Comparison of ENCODE assay signal across 24 cellular contexts in genomic region chr22:20315337-20316216, GRCh38. TPM values are rescaled to one million over a fixed set of nuclear protein-coding genes. Genes with fewer than 3 reads are reported as not detected.
DNase-seq lines count a peak whose midpoint lies in the region; ATAC-seq, FAIRE-seq and TF ChIP-seq lines count a peak whose summit lies in the region.
"Had no signal": no experiment of that assay in that cellular context is flagged by ENCODE, and none has a peak within 500 bp of the region (broad histone marks: within the 10 kb centered on the region; RNA-seq: fewer than 3 reads in every experiment).

No MANE protein-coding gene starts in this region.

- H3K27ac ChIP-seq in HEK293 (ENCODE audit: extremely low read depth, low read depth, low read length) (no peak overlapping the region), kidney (ENCODE audit: low read depth in 2 of 2, low read length in 2 of 2) (no peak overlapping the region), spleen (no peak overlapping the region)
- H3K27ac ChIP-seq: epithelial cell of prostate, SJCRH30, thoracic aorta had no signal

- no peak for FAIRE-seq in kidney (lab: Jason Lieb, UNC)
- FAIRE-seq: GM18507 had no signal

- H3K4me1 ChIP-seq in HEK293 (ENCODE audit: control insufficient read depth, insufficient read depth, low read length) (peaks cover 4% of the 10 kb centered on the region; the same call in 1 of the 2 replicates), kidney (ENCODE audit: control insufficient read depth in 1 of 2, insufficient read depth in 1 of 2, low read depth in 1 of 2, low read length in 2 of 2) (peaks cover 3 to 8% of the 10 kb centered on the region in 2 donors), spleen (peaks cover 5 to 39% (median 28%) of the 10 kb centered on the region in 6 donors)
- H3K4me1 ChIP-seq: SJCRH30 had no signal

- ATAC-seq in activated T-cell treated with anti-CD3 and anti-CD28 coated beads, Interleukin-2, amount 50 U/mL, for 4 hours, result no peak

- no peak overlapping the region for H3K9ac ChIP-seq in kidney (ENCODE audit: low read length in 2 of 2)

- H3K27me3 ChIP-seq in spleen (replicated peaks in 1 of 7), result no peaks in the 10 kb centered on the region
- H3K27me3 ChIP-seq: SJCRH30 had no signal

- no peaks in the 10 kb centered on the region for H3K36me3 Mint-ChIP-seq in activated T-cell treated with anti-CD3 and anti-CD28 coated beads, Interleukin-2, amount 50 U/mL, for 4 hours (ENCODE audit: insufficient read depth)
- H3K36me3 Mint-ChIP-seq in glutamatergic neuron (ENCODE audit: unreplicated experiment), result no peaks in the 10 kb centered on the region

- H3K4me3 Mint-ChIP-seq in activated T-cell treated with anti-CD3 and anti-CD28 coated beads, Interleukin-2, amount 50 U/mL, for 4 hours, result no peak overlapping the region
- H3K4me3 Mint-ChIP-seq in glutamatergic neuron (ENCODE audit: unreplicated experiment), result no peak overlapping the region
- H3K4me3 Mint-ChIP-seq: activated B cell treated with CpG ODN at 0.5 μM for 24 hours; CD4-positive, alpha-beta memory T cell had no signal

- TF ChIP-seq POLR2A in spleen (IDR thresholded peaks at IDR 0.05), result no peak

- POLR2A ChIA-PET in HEK293 (lab: Yijun Ruan, JAX), result no interaction called here

- H3K36me3 ChIP-seq in HEK293 (ENCODE audit: control insufficient read depth in 2 of 2, insufficient read depth in 1 of 2, low read length in 2 of 2), result peaks cover 0 to 14% of the 10 kb centered on the region in 2 experiments; a peak in 1 of 3 replicates
- H3K36me3 ChIP-seq in kidney (ENCODE audit: control insufficient read depth in 1 of 2, insufficient read depth in 2 of 2, low read length in 2 of 2), result no peaks in the 10 kb centered on the region
- peaks cover 0 to 28% (median 0%) of the 10 kb centered on the region in 6 donors for H3K36me3 ChIP-seq in spleen
- H3K36me3 ChIP-seq: SJCRH30, thoracic aorta had no signal

- no peak overlapping the region for H3K4me3 ChIP-seq in HEK293 (ENCODE audit: low read depth, low read length)
- no peak overlapping the region for H3K4me3 ChIP-seq in kidney (ENCODE audit: low read length in 2 of 2)
- H3K4me3 ChIP-seq in spleen, result no peak overlapping the region
- H3K4me3 ChIP-seq: SJCRH30, thoracic aorta had no signal

- no peaks in the 10 kb centered on the region for H3K9me3 Mint-ChIP-seq in activated T-cell treated with anti-CD3 and anti-CD28 coated beads, Interleukin-2, amount 50 U/mL, for 4 hours
- H3K9me3 Mint-ChIP-seq in glutamatergic neuron (ENCODE audit: unreplicated experiment), result no peaks in the 10 kb centered on the region
- H3K9me3 Mint-ChIP-seq: activated B cell treated with CpG ODN at 0.5 μM for 24 hours; CD4-positive, alpha-beta memory T cell had no signal

- H3K27ac Mint-ChIP-seq in glutamatergic neuron (ENCODE audit: unreplicated experiment), result no peak overlapping the region
- H3K27ac Mint-ChIP-seq: activated B cell treated with CpG ODN at 0.5 μM for 24 hours had no signal

- peak; percentile 16 for DNase-seq in activated T-cell treated with anti-CD3 and anti-CD28 coated beads, Interleukin-2, amount 50 U/mL, for 1 hour
- no peak for DNase-seq in activated T-cell treated with anti-CD3 and anti-CD28 coated beads, Interleukin-2, amount 50 U/mL, for 4 hours
- DNase-seq in kidney, result peak; percentile 67
- DNase-seq in spleen, result peak; percentile 76
- no peak for DNase-seq in NCI-H345 (lab: John Stamatoyannopoulos, UW)
- no peak for DNase-seq in inferior parietal cortex (ENCODE audit: extremely low spot score)
- no peak for DNase-seq in glutamatergic neuron
- DNase-seq: ACHN; activated B cell treated with CpG ODN at 0.5 μM for 24 hours; CD4-positive, alpha-beta memory T cell; dermis blood vessel endothelial cell; DMS79 treated with DMSO at 0.1 percent for 48 hours; foreskin melanocyte; NCI-H1436 treated with DMSO at 0.1 percent for 48 hours; NCI-H2171; NCI-H748 treated with DMSO at 0.1 percent for 48 hours; occipital lobe; SJCRH30; stimulated activated CD4-positive, alpha-beta T cell treated with anti-CD3 and anti-CD28 coated beads, Interleukin-4, amount 100 ng/mL, for 4 hours had no signal

- no peak for TF ChIP-seq CTCF in HEK293 (tag by site-specific recombination; IDR thresholded peaks at IDR 0.05)
- no peak for TF ChIP-seq CTCF in kidney (IDR thresholded peaks at IDR 0.05; ENCODE audit: borderline replicate concordance, extremely low read depth, insufficient read depth)
- TF ChIP-seq CTCF in spleen (IDR thresholded peaks at IDR 0.05 in 8 of 11, conservative IDR thresholded peaks at IDR 0.05 in 3 of 11), result no peak
- TF ChIP-seq CTCF in glutamatergic neuron (IDR thresholded peaks at IDR 0.05; ENCODE audit: partially characterized antibody, unreplicated experiment), result no peak

- intact Hi-C loops in kidney (cut with DNase I), result no loop called here
- intact Hi-C loops in spleen (cut with DNase I; ENCODE audit: low total_unique reads), result no loop called here

- H3K4me1 Mint-ChIP-seq in activated T-cell treated with anti-CD3 and anti-CD28 coated beads, Interleukin-2, amount 50 U/mL, for 4 hours (ENCODE audit: low read depth), result peaks cover 26% of the 10 kb centered on the region
- H3K4me1 Mint-ChIP-seq in glutamatergic neuron (ENCODE audit: low read depth, unreplicated experiment), result peaks cover 7% of the 10 kb centered on the region

- H3K27me3 Mint-ChIP-seq in activated T-cell treated with anti-CD3 and anti-CD28 coated beads, Interleukin-2, amount 50 U/mL, for 4 hours (ENCODE audit: low read depth), result no peaks in the 10 kb centered on the region
- peaks cover 5% of the 10 kb centered on the region for H3K27me3 Mint-ChIP-seq in glutamatergic neuron (ENCODE audit: unreplicated experiment)
- H3K27me3 Mint-ChIP-seq: activated B cell treated with CpG ODN at 0.5 μM for 24 hours; CD4-positive, alpha-beta memory T cell had no signal

- CTCF ChIA-PET in HEK293 (lab: Yijun Ruan, JAX), result interaction anchor here (4.5 kb wide), 1 partner anchor 159 kb away, joined by 20 read pairs; no protein-coding TSS in a partner anchor

- WGBS in spleen, 5 donors, result 89 to 93% (median 91%) methylated on average over 4 to 25 of the region's 25 CpGs

- H3K9me3 ChIP-seq in HEK293 (ENCODE audit: control insufficient read depth, insufficient read depth, low read depth, low read length) (no peaks in the 10 kb centered on the region), kidney (ENCODE audit: control insufficient read depth in 1 of 2, low read length in 2 of 2) (no peaks in the 10 kb centered on the region), spleen (no peaks in the 10 kb centered on the region)
- H3K9me3 ChIP-seq: SJCRH30, thoracic aorta had no signal

TF ChIP-seq in HEK293, 187 proteins besides CTCF, POLR2A, EP300 and RAD21:
- no peak for TF ChIP-seq IKZF3 (tag by site-specific recombination; IDR thresholded peaks at IDR 0.05)
- no peak for TF ChIP-seq OSR2 (tag by site-specific recombination; IDR thresholded peaks at IDR 0.05)
- TF ChIP-seq ZBTB7A (tag by site-specific recombination; IDR thresholded peaks at IDR 0.05; ENCODE audit: low read depth), result no peak
- TF ChIP-seq SCRT2 (tag by site-specific recombination; IDR thresholded peaks at IDR 0.05), result no peak
- TF ChIP-seq ZNF214 (tag by site-specific recombination; IDR thresholded peaks at IDR 0.05; ENCODE audit: borderline replicate concordance), result no peak
- TF ChIP-seq MEIS1 (CRISPR knock-in tag; IDR thresholded peaks at IDR 0.05; ENCODE audit: borderline replicate concordance), result no peak
- TF ChIP-seq YY1 (tag by site-specific recombination; IDR thresholded peaks at IDR 0.05), result no peak
- no peak for TF ChIP-seq ZSCAN16 (tag by site-specific recombination; IDR thresholded peaks at IDR 0.05)
- peak; percentile 91 for TF ChIP-seq GLIS1 (tag by site-specific recombination; IDR thresholded peaks at IDR 0.05)
- TF ChIP-seq ZNF777 (tag by site-specific recombination; IDR thresholded peaks at IDR 0.05; ENCODE audit: borderline replicate concordance), result no peak
- peak; percentile 30; the same call in 1 of the 2 replicates for TF ChIP-seq ZIC2 (tag by site-specific recombination; IDR thresholded peaks at IDR 0.05)

RNA-seq across cellular contexts. Expression of gene DGCR6L, which starts 4.3 kb away (rescaled TPM):
- total RNA-seq in activated T-cell treated with anti-CD3 and anti-CD28 coated beads, Interleukin-2, amount 50 U/mL, for 4 hours, result 10 to 100 TPM; 30.3 to 38.1 (median 33.2) TPM
- total RNA-seq in kidney (35.3 TPM), spleen (10 to 100 TPM; 25.6 to 49.9 (median 32.4) TPM), glutamatergic neuron (ENCODE audit: unreplicated experiment) (24.1 TPM)
- polyA plus RNA-seq in kidney (ENCODE audit: insufficient read depth, low read depth, low replicate concordance) (137 TPM), spleen (10 to 100 TPM; 50.0 to 70.0 (median 66.1) TPM)

RNA-seq across cellular contexts. Expression of gene RTN4R, which starts 47.5 kb away (rescaled TPM):
- total RNA-seq in activated T-cell treated with anti-CD3 and anti-CD28 coated beads, Interleukin-2, amount 50 U/mL, for 4 hours, result 1 to 10 TPM in 2 of 3 donors, under 1 TPM in 1; 0.89 to 1.4 (median 1.0) TPM
- total RNA-seq in kidney (1.2 TPM), spleen (10 to 100 TPM in 2 of 7 donors, 1 to 10 TPM in 5; 4.5 to 11.8 (median 7.0) TPM), glutamatergic neuron (ENCODE audit: unreplicated experiment) (38.3 TPM)
- polyA plus RNA-seq in kidney (ENCODE audit: insufficient read depth, low read depth, low replicate concordance) (2.5 TPM), spleen (1 to 10 TPM; 1.5 to 6.5 (median 2.8) TPM)
- total RNA-seq: activated B cell treated with CpG ODN at 0.5 μM for 24 hours, OCI-LY7 had no signal

Comparison
In these comparisons a context has a peak if more than half of its experiments do, and no peak if none do; other contexts are left out.
1. DNase-seq: peak in activated T-cell treated with anti-CD3 and anti-CD28 coated beads, Interleukin-2, amount 50 U/mL, for 1 hour (single experiment), kidney (single experiment) and spleen (single experiment); none in activated T-cell treated with anti-CD3 and anti-CD28 coated beads, Interleukin-2, amount 50 U/mL, for 4 hours (single experiment), NCI-H345 (single experiment), inferior parietal cortex (single experiment) and glutamatergic neuron (single experiment).